ENCODE assay signal across 34 cellular contexts in genomic region chr3:186166491-186167288, GRCh38.
"Had no signal": no experiment of that assay in that cellular context is flagged by ENCODE, and none has a peak within 500 bp of the region (broad histone marks: within the 10 kb centered on the region; RNA-seq: fewer than 3 reads in every experiment).

No MANE protein-coding gene starts in this region.

- DNase-seq: activated CD4-positive, alpha-beta T cell treated with anti-CD3 and anti-CD28 coated beads for 4 hours; activated CD4-positive, alpha-beta T cell treated with anti-CD3 and anti-CD28 coated beads, Interleukin-2, amount 50 U/mL, for 4 hours; activated effector memory CD4-positive, alpha-beta T cell treated with anti-CD3 and anti-CD28 coated beads, Interleukin-2, amount 50 U/mL, for 16 hours; activated naive CD4-positive, alpha-beta T cell treated with anti-CD3 and anti-CD28 coated beads for 36 hours; activated naive CD8-positive, alpha-beta T cell treated with anti-CD3 and anti-CD28 coated beads for 36 hours; adrenal gland; cortex of kidney; erythroblast; gastrocnemius medialis; islet precursor cell; left ventricle myocardium inferior; mesendoderm; mucosa of descending colon; naive B cell; nephron progenitor cell; ovary; retina; sigmoid colon; stimulated activated CD4-positive, alpha-beta T cell treated with anti-CD3 and anti-CD28 coated beads, Interleukin-1b, Interleukin-23, amount 100 ng/mL, for 48 hours; stimulated activated CD4-positive, alpha-beta T cell treated with anti-CD3 and anti-CD28 coated beads, Interleukin-4, amount 100 ng/mL, for 4 hours; stimulated activated CD8-positive, alpha-beta memory T cell treated with anti-CD3 and anti-CD28 coated beads, Interleukin-4, amount 100 ng/mL, for 48 hours; stimulated activated naive CD8-positive, alpha-beta T cell treated with anti-CD3 and anti-CD28 coated beads, Interleukin-15, amount 100 ng/mL, for 72 hours; substantia nigra; upper lobe of left lung had no signal

- H3K27me3 Mint-ChIP-seq: stimulated activated memory B cell treated with anti-CD40 and anti-IgM and Interleukin-4, amounts not matched to agents 10 μg/mL and 1 μg/mL and 100 μg/mL, for 72 hours had no signal

- H3K36me3 ChIP-seq: adrenal gland, gastrocnemius medialis, ovary, upper lobe of left lung, vagina had no signal

- H3K36me3 Mint-ChIP-seq: activated naive CD8-positive, alpha-beta T cell treated with anti-CD3 and anti-CD28 coated beads for 36 hours; brain; naive B cell had no signal

- H3K4me1 ChIP-seq: ascending aorta, gastrocnemius medialis, sigmoid colon, upper lobe of left lung had no signal

- H3K9me3 Mint-ChIP-seq: activated naive CD4-positive, alpha-beta T cell treated with anti-CD3 and anti-CD28 coated beads for 36 hours; activated naive CD8-positive, alpha-beta T cell treated with anti-CD3 and anti-CD28 coated beads for 36 hours; activated T-helper 1 cell treated with anti-CD3 and anti-CD28 coated beads, Interleukin-12 subunit alpha, Interleukin-12 subunit beta, Interleukin-2, Interleukin-4 antibody, amounts not matched to agents 30 ng/mL and 10 ng/mL and 1 ng/mL, durations not matched to agents 14 hours and 24 hours and 36 hours; brain; nephron progenitor cell; stimulated activated memory B cell treated with anti-CD40 and anti-IgM and Interleukin-4, amounts not matched to agents 10 μg/mL and 1 μg/mL and 100 μg/mL, for 72 hours; stimulated activated naive CD8-positive, alpha-beta T cell treated with anti-CD3 and anti-CD28 coated beads, Interleukin-15, amount 100 ng/mL, for 72 hours had no signal

- H3K4me3 ChIP-seq: adrenal gland, ascending aorta, gastrocnemius medialis, hepatocyte, left ventricle myocardium inferior, lung, mucosa of descending colon, ovary, sigmoid colon, smooth muscle cell, upper lobe of left lung, vagina had no signal

- H3K4me3 Mint-ChIP-seq: activated naive CD4-positive, alpha-beta T cell treated with anti-CD3 and anti-CD28 coated beads for 36 hours; activated naive CD8-positive, alpha-beta T cell treated with anti-CD3 and anti-CD28 coated beads for 36 hours; activated T-helper 1 cell treated with anti-CD3 and anti-CD28 coated beads, Interleukin-12 subunit alpha, Interleukin-12 subunit beta, Interleukin-2, Interleukin-4 antibody, amounts not matched to agents 30 ng/mL and 10 ng/mL and 1 ng/mL, durations not matched to agents 14 hours and 24 hours and 36 hours; brain; naive B cell; nephron progenitor cell; stimulated activated memory B cell treated with anti-CD40 and anti-IgM and Interleukin-4, amounts not matched to agents 10 μg/mL and 1 μg/mL and 100 μg/mL, for 72 hours; stimulated activated naive CD8-positive, alpha-beta T cell treated with anti-CD3 and anti-CD28 coated beads, Interleukin-15, amount 100 ng/mL, for 72 hours had no signal

- ATAC-seq: gastrocnemius medialis; mucosa of descending colon; stimulated activated memory B cell treated with anti-CD40 and anti-IgM and Interleukin-4, amounts not matched to agents 10 μg/mL and 1 μg/mL and 100 μg/mL, for 72 hours; stimulated activated naive CD8-positive, alpha-beta T cell treated with anti-CD3 and anti-CD28 coated beads, Interleukin-15, amount 100 ng/mL, for 72 hours had no signal

- H3K27ac ChIP-seq: adrenal gland, ascending aorta, gastrocnemius medialis, hepatocyte, left ventricle myocardium inferior, ovary, sigmoid colon, upper lobe of left lung, vagina, VCaP had no signal

- H3K4me1 Mint-ChIP-seq: brain; stimulated activated memory B cell treated with anti-CD40 and anti-IgM and Interleukin-4, amounts not matched to agents 10 μg/mL and 1 μg/mL and 100 μg/mL, for 72 hours; stimulated activated naive CD8-positive, alpha-beta T cell treated with anti-CD3 and anti-CD28 coated beads, Interleukin-15, amount 100 ng/mL, for 72 hours had no signal

- H3K27me3 ChIP-seq: adrenal gland, ascending aorta, gastrocnemius medialis, hepatocyte, ovary, sigmoid colon, upper lobe of left lung, vagina had no signal

- H3K9me3 ChIP-seq: adrenal gland, ascending aorta, gastrocnemius medialis, left ventricle myocardium inferior, mucosa of descending colon, ovary, sigmoid colon, upper lobe of left lung, vagina had no signal

- H3K27ac Mint-ChIP-seq: activated naive CD4-positive, alpha-beta T cell treated with anti-CD3 and anti-CD28 coated beads for 36 hours; activated naive CD8-positive, alpha-beta T cell treated with anti-CD3 and anti-CD28 coated beads for 36 hours; activated T-helper 1 cell treated with anti-CD3 and anti-CD28 coated beads, Interleukin-12 subunit alpha, Interleukin-12 subunit beta, Interleukin-2, Interleukin-4 antibody, amounts not matched to agents 30 ng/mL and 10 ng/mL and 1 ng/mL, durations not matched to agents 14 hours and 24 hours and 36 hours; brain; nephron progenitor cell; progenitor cell of endocrine pancreas; stimulated activated memory B cell treated with anti-CD40 and anti-IgM and Interleukin-4, amounts not matched to agents 10 μg/mL and 1 μg/mL and 100 μg/mL, for 72 hours; stimulated activated naive CD8-positive, alpha-beta T cell treated with anti-CD3 and anti-CD28 coated beads, Interleukin-15, amount 100 ng/mL, for 72 hours had no signal
